In the genomic region with DNA sequence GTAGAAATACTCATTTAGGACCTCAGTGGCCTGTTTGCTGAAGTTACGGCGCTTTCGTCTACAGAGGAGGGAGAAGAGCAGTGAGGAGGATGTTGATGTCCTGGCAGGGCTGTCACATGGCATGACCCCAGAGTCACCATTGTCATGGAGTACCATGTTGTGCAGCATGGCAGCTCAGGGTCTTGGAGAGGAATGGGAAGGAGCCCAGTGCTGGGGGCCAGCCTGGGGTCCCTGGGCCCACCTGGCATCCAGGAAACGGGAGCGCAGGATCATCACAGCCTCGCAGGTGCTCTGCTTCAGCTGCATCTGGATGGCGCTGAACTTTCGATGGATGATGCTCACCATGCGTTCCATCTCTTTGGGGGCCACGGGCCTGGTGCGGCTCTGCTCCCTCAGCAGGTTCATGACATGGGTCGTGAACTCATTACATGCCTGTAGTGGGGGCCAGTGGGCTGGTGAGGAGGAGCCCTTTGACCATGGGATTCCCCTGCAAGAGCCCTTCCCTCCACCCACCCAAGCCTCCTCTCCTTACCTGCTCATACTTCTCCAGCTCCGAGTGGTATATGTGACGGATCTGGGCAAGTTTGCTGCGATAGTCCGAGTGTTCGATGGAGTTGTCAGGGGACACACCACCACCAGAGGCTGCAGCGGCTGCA, we compare ENCODE assay signal across 6 cellular contexts. TPM values are rescaled to one million over a fixed set of nuclear protein-coding genes. Genes with fewer than 3 reads are reported as not detected.
A peak's percentile ranks its signal among the peaks of the same experiment; 100 is the strongest.
DNase-seq lines count a peak whose midpoint lies in the region; ATAC-seq and TF ChIP-seq lines count a peak whose summit lies in the region.
"Not testable (repeated sequence)": the region's sequence is repeated elsewhere in the genome, so short reads cannot be mapped to it uniquely, and the experiment has no call there.

No MANE protein-coding gene starts in this region.

- not testable (repeated sequence) for H4K5ac ChIP-seq in H9 (ENCODE audit: insufficient read length, low read depth, low read length)

- not testable (repeated sequence) for H2AFZ ChIP-seq in H9 (ENCODE audit: low read length); mammary epithelial cell (ENCODE audit: low read depth, low read length); parathyroid adenoma

- not testable (repeated sequence) for H3K23ac ChIP-seq in H9 (ENCODE audit: insufficient read length, low read depth, low read length)

- not testable (repeated sequence) for BruUV-seq in mammary epithelial cell (replicated peaks; lab: Mats Ljungman, UMichigan)

- H3K9ac ChIP-seq in H9 (ENCODE audit: extremely low read depth, insufficient read length, low read length); mammary epithelial cell (ENCODE audit: insufficient read depth, low read length); parathyroid adenoma: not testable (repeated sequence)

- H2BK5ac ChIP-seq in H9 (ENCODE audit: insufficient read length, low read length): not testable (repeated sequence)

- H3K4ac ChIP-seq in H9 (ENCODE audit: low read depth, low read length): not testable (repeated sequence)

- not testable (repeated sequence) for H3K18ac ChIP-seq in H9 (ENCODE audit: insufficient read length, low read depth, low read length)

- not testable (repeated sequence) for H2BK120ac ChIP-seq in H9 (ENCODE audit: low read depth, low read length, poor library complexity, severe bottlenecking)

- not testable (repeated sequence) for H3K4me1 ChIP-seq in H9 (ENCODE audit: insufficient read depth, low read length); mammary epithelial cell (ENCODE audit: insufficient read depth, low read length); parathyroid adenoma
- peaks cover 19 to 87% (median 74%) of the 10 kb centered on the region in 9 donors for H3K4me1 ChIP-seq in heart right ventricle
- H3K4me1 ChIP-seq in upper lobe of left lung: peaks cover 66 to 80% (median 77%) of the 10 kb centered on the region in 4 donors

- DNase-seq in H9; activated CD4-positive, alpha-beta T cell treated with anti-CD3 and anti-CD28 coated beads for 36 hours; mammary epithelial cell; heart right ventricle: not testable (repeated sequence)
- DNase-seq in upper lobe of left lung: peak in 1 of 2 donors; percentile 43

- TF ChIP-seq EP300 in upper lobe of left lung (IDR thresholded peaks at IDR 0.05): not testable (repeated sequence)

- CTCF ChIA-PET in activated CD4-positive, alpha-beta T cell treated with anti-CD3 and anti-CD28 coated beads for 36 hours (lab: Charles Lee); mammary epithelial cell (lab: Charles Lee; ENCODE audit: low non-redundant PET): not testable (repeated sequence)

- TF ChIP-seq CTCF in H9 (conservative IDR thresholded peaks at IDR 0.05); mammary epithelial cell (conservative IDR thresholded peaks at IDR 0.05 in 1 of 2, IDR thresholded peaks at IDR 0.05 in 1 of 2; ENCODE audit: extremely low read depth in 1 of 2, insufficient read depth in 1 of 2, low read depth in 1 of 2, low read length in 2 of 2); heart right ventricle (IDR thresholded peaks at IDR 0.05); parathyroid adenoma (IDR thresholded peaks at IDR 0.05); upper lobe of left lung (IDR thresholded peaks at IDR 0.05): not testable (repeated sequence)

- intact Hi-C loops in activated CD4-positive, alpha-beta T cell treated with anti-CD3 and anti-CD28 coated beads for 36 hours (cut with DNase I, micrococcal nuclease); mammary epithelial cell (cut with micrococcal nuclease); heart right ventricle (cut with DNase I): not testable (repeated sequence)

- not testable (repeated sequence) for H3K9me3 ChIP-seq in H9 (ENCODE audit: control insufficient read depth, low read depth, low read length); mammary epithelial cell (replicated peaks; ENCODE audit: insufficient read depth, low read length); heart right ventricle; parathyroid adenoma (ENCODE audit: control insufficient read depth, low read length); upper lobe of left lung

- WGBS in H9 (ENCODE audit: extremely low coverage, insufficient read length, low lambda C conversion rate): no CpG with 5 or more reads among the region's 18 CpGs
- 72% methylated on average over 16 of the region's 18 CpGs for WGBS in mammary epithelial cell (ENCODE audit: low coverage, missing lambda C conversion rate)
- 70 to 75% methylated on average over 16 to 18 of the region's 18 CpGs for WGBS in heart right ventricle, 2 donors
- 77 to 78% methylated on average over 8 to 18 of the region's 18 CpGs for WGBS in upper lobe of left lung, 2 donors

- peak overlapping the region; percentile 67 to 76; a peak in 4 of 5 replicates for H3K4me3 Mint-ChIP-seq in H9
- H3K4me3 Mint-ChIP-seq in activated CD4-positive, alpha-beta T cell treated with anti-CD3 and anti-CD28 coated beads for 36 hours: peak overlapping the region; percentile 95

- POLR2A ChIA-PET in activated CD4-positive, alpha-beta T cell treated with anti-CD3 and anti-CD28 coated beads for 36 hours (lab: Charles Lee): not testable (repeated sequence)

- peak overlapping the region in 1 of 3 experiments; percentile 76; a peak in 1 of 7 replicates for H3K27ac Mint-ChIP-seq in H9
- peak overlapping the region; percentile 91 for H3K27ac Mint-ChIP-seq in activated CD4-positive, alpha-beta T cell treated with anti-CD3 and anti-CD28 coated beads for 36 hours

- not testable (repeated sequence) for H3K79me1 ChIP-seq in H9 (ENCODE audit: insufficient read depth, low read depth, low read length, poor library complexity, severe bottlenecking)

- in situ Hi-C loops in mammary epithelial cell (cut with MboI; ENCODE audit: low sequenced_read_pairs in 2 of 2): not testable (repeated sequence)

- H2BK20ac ChIP-seq in H9 (ENCODE audit: low read depth, low read length, poor library complexity, severe bottlenecking): not testable (repeated sequence)

- H3K36me3 Mint-ChIP-seq in H9 (ENCODE audit: insufficient read depth in 1 of 3, low read depth in 3 of 3): peaks cover 12 to 48% (median 39%) of the 10 kb centered on the region in 3 experiments; a peak in 6 of 7 replicates
- H3K36me3 Mint-ChIP-seq in activated CD4-positive, alpha-beta T cell treated with anti-CD3 and anti-CD28 coated beads for 36 hours (ENCODE audit: low read depth): peaks cover 56% of the 10 kb centered on the region

- H3K9me3 Mint-ChIP-seq in H9; activated CD4-positive, alpha-beta T cell treated with anti-CD3 and anti-CD28 coated beads for 36 hours (ENCODE audit: low read depth): not testable (repeated sequence)

- H3K4me2 ChIP-seq in H9 (ENCODE audit: insufficient read depth, insufficient read length, low read length): peak overlapping the region; percentile 72
- H3K4me2 ChIP-seq in mammary epithelial cell (ENCODE audit: insufficient read depth, low read depth, low read length): peak overlapping the region; percentile 84
- H3K4me2 ChIP-seq in parathyroid adenoma (ENCODE audit: low read length): not testable (repeated sequence)

- H4K91ac ChIP-seq in H9 (ENCODE audit: insufficient read length, low read depth, low read length): not testable (repeated sequence)

- H3K36me3 ChIP-seq in mammary epithelial cell (ENCODE audit: insufficient read depth, low read length); parathyroid adenoma (ENCODE audit: control insufficient read depth, insufficient read depth, low read length): not testable (repeated sequence)
- peaks cover 0 to 43% (median 15%) of the 10 kb centered on the region in 9 donors for H3K36me3 ChIP-seq in heart right ventricle
- H3K36me3 ChIP-seq in upper lobe of left lung: peaks cover 0 to 25% (median 16%) of the 10 kb centered on the region in 4 donors

- not testable (repeated sequence) for H3K56ac ChIP-seq in H9 (ENCODE audit: insufficient read length, low read depth, low read length)

- H3K79me2 ChIP-seq in H9 (ENCODE audit: insufficient read depth, low read length); parathyroid adenoma: not testable (repeated sequence)
- peaks cover 28% of the 10 kb centered on the region for H3K79me2 ChIP-seq in mammary epithelial cell (ENCODE audit: insufficient read depth, low read length)

- not testable (repeated sequence) for H3K23me2 ChIP-seq in H9 (ENCODE audit: insufficient read length, low read depth, low read length, poor library complexity, severe bottlenecking)

- not testable (repeated sequence) for H2BK12ac ChIP-seq in H9 (ENCODE audit: insufficient read length, low read depth, low read length)

- not testable (repeated sequence) for TF ChIP-seq POLR2A in upper lobe of left lung (IDR thresholded peaks at IDR 0.05)

- not testable (repeated sequence) for ATAC-seq in activated CD4-positive, alpha-beta T cell treated with anti-CD3 and anti-CD28 coated beads for 36 hours; heart right ventricle; upper lobe of left lung (ENCODE audit: low FRiP score in 2 of 2)

- H4K20me1 ChIP-seq in H9 (ENCODE audit: control insufficient read depth, insufficient read depth, insufficient read length); mammary epithelial cell (ENCODE audit: insufficient read depth, low read length): not testable (repeated sequence)

- H2AK5ac ChIP-seq in H9 (ENCODE audit: insufficient read length, low read length): not testable (repeated sequence)

- not testable (repeated sequence) for H3K4me3 ChIP-seq in mammary epithelial cell (replicated peaks in 1 of 3; ENCODE audit: insufficient read depth in 1 of 3, low read depth in 2 of 3, low read length in 3 of 3); parathyroid adenoma (ENCODE audit: low read depth, low read length)
- H3K4me3 ChIP-seq in heart right ventricle (peak overlapping the region in 7 of 10 donors; percentile 75 to 83 (median 80)), upper lobe of left lung (peak overlapping the region in 3 of 4 donors; percentile 72 to 96 (median 80))

- dilution Hi-C loops in mammary epithelial cell (cut with HindIII; ENCODE audit: low sequenced_read_pairs): not testable (repeated sequence)

- not testable (repeated sequence) for H2BK15ac ChIP-seq in H9 (ENCODE audit: low read depth, low read length)

- H3K14ac ChIP-seq in H9 (ENCODE audit: insufficient read depth, low read length): not testable (repeated sequence)

- H3K27me3 ChIP-seq in H9 (ENCODE audit: insufficient read depth, low read length); mammary epithelial cell (ENCODE audit: insufficient read depth, low read length); heart right ventricle; parathyroid adenoma (ENCODE audit: control insufficient read depth, insufficient read depth, low read length); upper lobe of left lung: not testable (repeated sequence)

- H4K8ac ChIP-seq in H9 (replicated peaks; ENCODE audit: insufficient read length, low read depth, low read length): not testable (repeated sequence)

- H3K4me1 Mint-ChIP-seq in H9: peaks cover 38 to 47% of the 10 kb centered on the region in 2 experiments
- peaks cover 49% of the 10 kb centered on the region for H3K4me1 Mint-ChIP-seq in activated CD4-positive, alpha-beta T cell treated with anti-CD3 and anti-CD28 coated beads for 36 hours

- not testable (repeated sequence) for H3K27ac ChIP-seq in H9 (ENCODE audit: insufficient read length, low read depth, low read length); mammary epithelial cell (ENCODE audit: insufficient read depth, low read depth, low read length)
- H3K27ac ChIP-seq in heart right ventricle: peak overlapping the region in 9 of 10 donors; percentile 94 to 99 (median 99)
- peak overlapping the region; percentile 85 for H3K27ac ChIP-seq in parathyroid adenoma
- H3K27ac ChIP-seq in upper lobe of left lung: peak overlapping the region; percentile 77 to 98 (median 95)

- H3K27me3 Mint-ChIP-seq in H9 (ENCODE audit: low read depth); activated CD4-positive, alpha-beta T cell treated with anti-CD3 and anti-CD28 coated beads for 36 hours: not testable (repeated sequence)

- not testable (repeated sequence) for H3T11ph ChIP-seq in H9 (ENCODE audit: low read length)

RNA-seq across cellular contexts. Expression of gene PBX2, which starts 2.1 kb away (rescaled TPM):
- total RNA-seq in H9 (2021) (174 and 176 TPM in 2 replicates), mammary epithelial cell (10 to 100 TPM; 28.5 to 59.1 TPM), heart right ventricle (10 to 100 TPM; 32.8 to 50.9 (median 44.1) TPM), upper lobe of left lung (100 to 1,000 TPM in 1 of 6 donors, 10 to 100 TPM in 5; 78.6 to 147 (median 93.4) TPM)
- total RNA-seq in activated CD4-positive, alpha-beta T cell treated with anti-CD3 and anti-CD28 coated beads for 36 hours: 10 to 100 TPM; 64.9 to 77.9 TPM
- polyA plus RNA-seq in mammary epithelial cell (39.1 TPM), heart right ventricle (10 to 100 TPM; 25.6 to 55.4 TPM)
- polyA minus RNA-seq in mammary epithelial cell: 30.7 TPM

RNA-seq across cellular contexts. Expression of gene AGER, which starts 3.8 kb away (rescaled TPM):
- total RNA-seq in H9 (2021) (14.3 and 17.8 TPM in 2 replicates), mammary epithelial cell (1 to 10 TPM in 1 of 2 donors, under 1 TPM in 1; 0.33 to 6.1 TPM), heart right ventricle (1 to 10 TPM in 9 of 10 donors, under 1 TPM in 1; 0.75 to 5.1 (median 2.9) TPM), upper lobe of left lung (1,000 to 10,000 TPM in 5 of 6 donors, 100 to 1,000 TPM in 1; 543 to 2,806 (median 1,294) TPM)
- total RNA-seq in activated CD4-positive, alpha-beta T cell treated with anti-CD3 and anti-CD28 coated beads for 36 hours: 10 to 100 TPM; 24.4 to 28.0 TPM
- polyA plus RNA-seq in mammary epithelial cell (1.8 TPM), heart right ventricle (1 to 10 TPM; 3.1 to 5.5 TPM)
- not detected for polyA minus RNA-seq in mammary epithelial cell

RNA-seq across cellular contexts. Expression of gene GPSM3, which starts 4.6 kb away (rescaled TPM):
- total RNA-seq in H9 (2021) (11.8 and 12.0 TPM in 2 replicates), mammary epithelial cell (1 to 10 TPM; 1.7 to 3.1 TPM), heart right ventricle (10 to 100 TPM in 1 of 10 donors, 1 to 10 TPM in 9; 2.4 to 28.0 (median 4.4) TPM), upper lobe of left lung (10 to 100 TPM; 18.9 to 80.4 (median 30.6) TPM)
- 10 to 100 TPM; 82.6 to 94.8 TPM for total RNA-seq in activated CD4-positive, alpha-beta T cell treated with anti-CD3 and anti-CD28 coated beads for 36 hours
- polyA plus RNA-seq in mammary epithelial cell (3.9 TPM), heart right ventricle (1 to 10 TPM; 5.8 to 6.2 TPM)
- 1.3 TPM for polyA minus RNA-seq in mammary epithelial cell

RNA-seq across cellular contexts. Expression of gene RNF5, which starts 9.6 kb away (rescaled TPM):
- 116 and 126 TPM in 2 replicates for total RNA-seq in H9 (2021)
- total RNA-seq in activated CD4-positive, alpha-beta T cell treated with anti-CD3 and anti-CD28 coated beads for 36 hours: 10 to 100 TPM; 51.7 to 65.6 TPM
- 10 to 100 TPM; 28.4 to 28.7 TPM for total RNA-seq in mammary epithelial cell
- polyA plus RNA-seq in mammary epithelial cell: 65.3 TPM
- polyA minus RNA-seq in mammary epithelial cell: 47.0 TPM
- total RNA-seq in heart right ventricle: 100 to 1,000 TPM in 1 of 10 donors, 10 to 100 TPM in 9; 75.5 to 122 (median 82.7) TPM
- 100 to 1,000 TPM in 1 of 2 donors, 10 to 100 TPM in 1; 53.0 to 132 TPM for polyA plus RNA-seq in heart right ventricle
- 10 to 100 TPM; 23.0 to 73.6 (median 59.1) TPM for total RNA-seq in upper lobe of left lung

RNA-seq across cellular contexts. Expression of gene AGPAT1, which starts 12.0 kb away (rescaled TPM):
- 88.8 and 89.5 TPM in 2 replicates for total RNA-seq in H9 (2021)
- total RNA-seq in activated CD4-positive, alpha-beta T cell treated with anti-CD3 and anti-CD28 coated beads for 36 hours: 10 to 100 TPM; 30.4 to 30.5 TPM
- 10 to 100 TPM; 32.5 to 56.5 TPM for total RNA-seq in mammary epithelial cell
- 97.8 TPM for polyA plus RNA-seq in mammary epithelial cell
- polyA minus RNA-seq in mammary epithelial cell: 143 TPM
- total RNA-seq in heart right ventricle: 10 to 100 TPM; 39.0 to 63.1 (median 47.4) TPM
- polyA plus RNA-seq in heart right ventricle: 10 to 100 TPM; 50.8 to 56.3 TPM
- total RNA-seq in upper lobe of left lung: 10 to 100 TPM; 25.9 to 54.5 (median 32.6) TPM

Comparison
In these comparisons a context has a peak if more than half of its experiments do, and no peak if none do; other contexts are left out.
1. RNA of gene AGER, which starts 3.8 kb away (total RNA-seq): 543 to 2,806 TPM in upper lobe of left lung; 24.4 to 28.0 TPM in activated CD4-positive, alpha-beta T cell treated with anti-CD3 and anti-CD28 coated beads for 36 hours, 14.3 to 17.8 TPM in H9, 0.33 to 6.1 TPM in mammary epithelial cell and 0.75 to 5.1 TPM in heart right ventricle; every median in the first group is over 10 times any median in the second.